In the genomic region with DNA sequence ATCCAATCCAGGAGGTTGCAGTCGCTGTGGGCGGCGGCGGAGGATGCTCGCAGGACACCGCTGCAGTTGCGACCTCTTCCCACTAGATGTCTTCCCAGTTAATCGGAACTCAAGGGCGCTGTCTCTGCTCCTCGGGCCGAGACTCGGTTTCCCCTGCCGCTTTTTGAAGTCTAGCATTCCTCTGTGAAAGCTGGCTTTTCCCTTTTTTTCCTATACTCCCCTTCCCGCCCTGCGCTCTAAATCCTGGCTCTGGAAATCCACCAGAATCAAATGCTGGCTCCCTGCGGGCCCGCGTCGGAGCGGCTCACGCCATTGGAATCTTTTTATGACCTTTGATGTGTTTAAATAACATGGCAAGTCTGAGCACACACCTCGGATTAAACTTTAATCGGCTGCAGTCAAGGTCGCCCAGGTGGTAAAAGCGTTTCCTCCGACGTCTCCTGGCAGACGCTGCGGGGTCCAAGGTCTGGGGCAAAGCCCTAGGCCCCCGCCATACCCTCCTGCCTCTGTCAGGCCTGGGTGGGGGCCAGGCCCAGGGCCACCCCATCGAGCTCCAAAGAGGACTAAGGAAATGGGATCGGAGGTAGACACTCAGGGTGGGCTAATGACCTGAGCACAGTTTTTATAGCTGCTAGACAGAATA, we compare ENCODE assay signal across 9 cellular contexts. TPM values are rescaled to one million over a fixed set of nuclear protein-coding genes. Genes with fewer than 3 reads are reported as not detected.
DNase-seq lines count a peak whose midpoint lies in the region; ATAC-seq and TF ChIP-seq lines count a peak whose summit lies in the region.
"Had no signal": no experiment of that assay in that cellular context is flagged by ENCODE, and none has a peak within 500 bp of the region (broad histone marks: within the 10 kb centered on the region; RNA-seq: fewer than 3 reads in every experiment).

No MANE protein-coding gene starts in this region.

- H3K4me3 ChIP-seq in HAP-1 (no peak overlapping the region), left lung (no peak overlapping the region)

- DNase-seq in Ammon's horn (ENCODE audit: low spot score) (peak; percentile 42), HAP-1 (ENCODE audit: low spot score in 2 of 2) (peak; percentile 63 to 83), SKM-1 treated with dmso at 0.1 percent for 144 hours (lab: John Stamatoyannopoulos, UW; ENCODE audit: unreplicated experiment) (peak; percentile 45), cerebellum (ENCODE audit: low spot score) (peak; percentile 45), left lung (no peak), putamen (ENCODE audit: low spot score) (no peak), DMS79 (lab: John Stamatoyannopoulos, UW) (no peak)
- no peak for DNase-seq in stimulated activated naive B cell treated with anti-CD40 and anti-IgM and Interleukin-4, amounts not matched to agents 10 μg/mL and 1 μg/mL and 100 μg/mL, for 72 hours

- no peak overlapping the region for H3K27ac Mint-ChIP-seq in stimulated activated naive B cell treated with anti-CD40 and anti-IgM and Interleukin-4, amounts not matched to agents 10 μg/mL and 1 μg/mL and 100 μg/mL, for 72 hours

- in situ Hi-C loops in HAP-1 (cut with MboI; ENCODE audit: low sequenced_read_pairs), result no loop called here

- H3K4me1 Mint-ChIP-seq in stimulated activated naive B cell treated with anti-CD40 and anti-IgM and Interleukin-4, amounts not matched to agents 10 μg/mL and 1 μg/mL and 100 μg/mL, for 72 hours, result peaks cover 16 to 24% of the 10 kb centered on the region in 2 donors

- H3K9me3 ChIP-seq in HAP-1, result no peaks in the 10 kb centered on the region
- H3K9me3 ChIP-seq in left lung, result no peaks in the 10 kb centered on the region

- H3K36me3 ChIP-seq in HAP-1 (replicated peaks) (no peaks in the 10 kb centered on the region; the same call in 1 of the 2 replicates), left lung (no peaks in the 10 kb centered on the region)

- H3K27me3 Mint-ChIP-seq in stimulated activated naive B cell treated with anti-CD40 and anti-IgM and Interleukin-4, amounts not matched to agents 10 μg/mL and 1 μg/mL and 100 μg/mL, for 72 hours, result peaks cover 81 to 98% of the 10 kb centered on the region in 2 donors

- H3K36me3 Mint-ChIP-seq in stimulated activated naive B cell treated with anti-CD40 and anti-IgM and Interleukin-4, amounts not matched to agents 10 μg/mL and 1 μg/mL and 100 μg/mL, for 72 hours, result peaks cover 0 to 2% of the 10 kb centered on the region in 2 donors

- peak overlapping the region; percentile 44 to 74 for H3K4me3 Mint-ChIP-seq in stimulated activated naive B cell treated with anti-CD40 and anti-IgM and Interleukin-4, amounts not matched to agents 10 μg/mL and 1 μg/mL and 100 μg/mL, for 72 hours

- peak; percentile 87 for ATAC-seq in left lung
- peak; percentile 34 to 48 for ATAC-seq in stimulated activated naive B cell treated with anti-CD40 and anti-IgM and Interleukin-4, amounts not matched to agents 10 μg/mL and 1 μg/mL and 100 μg/mL, for 72 hours (replicated peaks)

- H3K27me3 ChIP-seq in HAP-1 (ENCODE audit: low read depth) (no peaks in the 10 kb centered on the region), left lung (peaks cover 91 to 99% of the 10 kb centered on the region in 2 donors)

- H3K4me1 ChIP-seq in HAP-1 (peaks cover 43% of the 10 kb centered on the region), left lung (peaks cover 0 to 18% of the 10 kb centered on the region in 2 donors)

- H3K27ac ChIP-seq in left lung, result no peak overlapping the region

- no peaks in the 10 kb centered on the region for H3K9me3 Mint-ChIP-seq in stimulated activated naive B cell treated with anti-CD40 and anti-IgM and Interleukin-4, amounts not matched to agents 10 μg/mL and 1 μg/mL and 100 μg/mL, for 72 hours

- TF ChIP-seq CTCF in left lung (IDR thresholded peaks at IDR 0.05), result peak; percentile 78 to 88

- intact Hi-C loops in left lung (cut with DNase I), result loop anchor here in 1 of 2 donors (5.0 kb wide), 1 partner anchor 367 kb away; no protein-coding TSS in a partner anchor

RNA-seq across cellular contexts. Expression of gene HOXA13, which starts 10.7 kb away (rescaled TPM):
- total RNA-seq in cerebellum (not detected), left lung (not detected)
- total RNA-seq: frontal cortex had no signal

RNA-seq across cellular contexts. Expression of gene HOXA11, which starts 25.5 kb away (rescaled TPM):
- not detected for total RNA-seq in cerebellum
- under 1 TPM in 1 of 2 donors, not detected in 1; 0.10 TPM for total RNA-seq in left lung
- total RNA-seq: frontal cortex had no signal

RNA-seq across cellular contexts. Expression of gene EVX1, which starts 32.0 kb away (rescaled TPM):
- total RNA-seq in cerebellum (not detected), left lung (not detected)
- total RNA-seq: frontal cortex had no signal

RNA-seq across cellular contexts. Expression of gene HOXA10, which starts 36.4 kb away (rescaled TPM):
- not detected for total RNA-seq in cerebellum
- total RNA-seq in left lung, result under 1 TPM; 0.42 to 0.55 TPM
- total RNA-seq: frontal cortex had no signal

RNA-seq across cellular contexts. Expression of gene HOXA9, which starts 45.2 kb away (rescaled TPM):
- not detected for total RNA-seq in cerebellum
- total RNA-seq in left lung, result 1 to 10 TPM in 1 of 2 donors, under 1 TPM in 1; 0.73 to 1.4 TPM
- total RNA-seq: frontal cortex had no signal

Comparison
In these comparisons a context has a peak if more than half of its experiments do, and no peak if none do; other contexts are left out.
1. DNase-seq: peak in Ammon's horn (single experiment), HAP-1 (2 of 2), SKM-1 treated with dmso at 0.1 percent for 144 hours (single experiment) and cerebellum (single experiment); none in left lung (0 of 2), stimulated activated naive B cell treated with anti-CD40 and anti-IgM and Interleukin-4, amounts not matched to agents 10 μg/mL and 1 μg/mL and 100 μg/mL, for 72 hours (single experiment), putamen (single experiment) and DMS79 (single experiment).